Comparison of ENCODE assay signal across 11 cellular contexts in genomic region chr1:62906428-62906886, GRCh38.
DNase-seq lines count a peak whose midpoint lies in the region; TF ChIP-seq lines count a peak whose summit lies in the region.
"Had no signal": no experiment of that assay in that cellular context is flagged by ENCODE, and none has a peak within 500 bp of the region (broad histone marks: within the 10 kb centered on the region; RNA-seq: fewer than 3 reads in every experiment).

No MANE protein-coding gene starts in this region.

- H3K27me3 ChIP-seq in right atrium auricular region (no peaks in the 10 kb centered on the region), suprapubic skin (no peaks in the 10 kb centered on the region)
- H3K27me3 ChIP-seq: transverse colon had no signal

- WGBS in suprapubic skin: 69% methylated on average over 9 of the region's 9 CpGs

- DNase-seq in GM13977 (ENCODE audit: low spot score) (no peak), iris pigment epithelial cell (ENCODE audit: low read depth) (peak; percentile 22), NCI-H2107 treated with DMSO at 0.1 percent for 48 hours (lab: John Stamatoyannopoulos, UW; ENCODE audit: unreplicated experiment) (no peak), right atrium auricular region (ENCODE audit: low spot score) (no peak), suprapubic skin (ENCODE audit: low spot score in 2 of 2) (no peak)
- DNase-seq in stimulated activated CD4-positive, alpha-beta T cell treated with anti-CD3 and anti-CD28 coated beads, Interleukin-1b, Interleukin-23, amount 100 ng/mL, for 48 hours: no peak
- DNase-seq: activated T-cell treated with anti-CD3 and anti-CD28 coated beads, Interleukin-2, amount 50 U/mL, for 4 hours; small intestine; transverse colon had no signal

- H3K4me3 ChIP-seq in WI38 (ENCODE audit: low read depth, low read length): no peak overlapping the region
- H3K4me3 ChIP-seq in right atrium auricular region: no peak overlapping the region
- H3K4me3 ChIP-seq in suprapubic skin: no peak overlapping the region
- H3K4me3 ChIP-seq: transverse colon had no signal

- in situ Hi-C loops in GM13977 (cut with MboI; ENCODE audit: low pct_unique_long_range_greater_than_20kb, low sequenced_read_pairs, unreplicated experiment): no loop called here

- no peaks in the 10 kb centered on the region for H3K36me3 ChIP-seq in right atrium auricular region
- no peaks in the 10 kb centered on the region for H3K36me3 ChIP-seq in suprapubic skin
- H3K36me3 ChIP-seq: transverse colon had no signal

- H3K4me1 ChIP-seq in right atrium auricular region (no peaks in the 10 kb centered on the region), suprapubic skin (no peaks in the 10 kb centered on the region)
- H3K4me1 ChIP-seq: transverse colon had no signal

- no peak for TF ChIP-seq POLR2A in suprapubic skin (IDR thresholded peaks at IDR 0.05)

- H3K9me3 ChIP-seq in right atrium auricular region (no peaks in the 10 kb centered on the region), suprapubic skin (no peaks in the 10 kb centered on the region)
- H3K9me3 ChIP-seq: transverse colon had no signal

- H3K27ac ChIP-seq in C4-2B (no peak overlapping the region), right atrium auricular region (no peak overlapping the region), suprapubic skin (no peak overlapping the region)
- H3K27ac ChIP-seq: transverse colon had no signal

- TF ChIP-seq CTCF in C4-2B (conservative IDR thresholded peaks at IDR 0.05): peak; percentile 68
- peak; percentile 34 for TF ChIP-seq CTCF in GM13977 (IDR thresholded peaks at IDR 0.05; ENCODE audit: extremely low read depth, insufficient read depth, missing control alignments)
- peak; percentile 56 for TF ChIP-seq CTCF in WI38 (IDR thresholded peaks at IDR 0.05; ENCODE audit: low read depth, low read length)
- no peak for TF ChIP-seq CTCF in right atrium auricular region (IDR thresholded peaks at IDR 0.05)
- TF ChIP-seq CTCF in suprapubic skin (IDR thresholded peaks at IDR 0.05): peak in 1 of 2 donors; percentile 7

- TF ChIP-seq EP300 in suprapubic skin (IDR thresholded peaks at IDR 0.05): no peak

Comparison
In these comparisons a context has a peak if more than half of its experiments do, and no peak if none do; other contexts are left out.
1. CTCF ChIP-seq: peak in C4-2B (single experiment), GM13977 (single experiment) and WI38 (single experiment); none in right atrium auricular region (0 of 2).